Comparison of ENCODE assay signal across 10 cellular contexts in genomic region chr22:49963647-49964026, GRCh38. TPM values are rescaled to one million over a fixed set of nuclear protein-coding genes. Genes with fewer than 3 reads are reported as not detected.
DNase-seq lines count a peak whose midpoint lies in the region; ATAC-seq and TF ChIP-seq lines count a peak whose summit lies in the region.
"Had no signal": no experiment of that assay in that cellular context is flagged by ENCODE, and none has a peak within 500 bp of the region (broad histone marks: within the 10 kb centered on the region; RNA-seq: fewer than 3 reads in every experiment).

No MANE protein-coding gene starts in this region.

- TF ChIP-seq POLR2A in prostate gland (IDR thresholded peaks at IDR 0.05), result no peak

- H3K4me2 ChIP-seq in DND-41 (ENCODE audit: insufficient read depth, low read length) (peak overlapping the region; percentile 90; the same call in 1 of the 2 replicates), fibroblast of lung (ENCODE audit: extremely low read depth, insufficient read depth, low read length) (no peak overlapping the region)

- TF ChIP-seq CTCF in DND-41 (IDR thresholded peaks at IDR 0.05; ENCODE audit: borderline replicate concordance, extremely low read depth, low read length, poor library complexity, severe bottlenecking) (no peak), fibroblast of lung (conservative IDR thresholded peaks at IDR 0.05 in 1 of 2, IDR thresholded peaks at IDR 0.05 in 1 of 2; ENCODE audit: low read depth in 1 of 2, low read length in 2 of 2) (no peak), prostate gland (IDR thresholded peaks at IDR 0.05) (no peak)

- H4K20me1 ChIP-seq in DND-41 (ENCODE audit: insufficient read depth, low read length) (peaks cover 49% of the 10 kb centered on the region), fibroblast of lung (ENCODE audit: control insufficient read depth, extremely low read depth, insufficient read depth, low read length) (no peaks in the 10 kb centered on the region)

- H3K79me2 ChIP-seq in DND-41 (ENCODE audit: insufficient read depth, low read length) (peaks cover 37% of the 10 kb centered on the region), fibroblast of lung (ENCODE audit: control insufficient read depth, insufficient read depth, low read length) (peaks cover 38% of the 10 kb centered on the region)

- H3K4me3 Mint-ChIP-seq in T-helper 17 cell, result peak overlapping the region; percentile 93

- intact Hi-C loops in prostate gland (cut with DNase I), result no loop called here

- H2AFZ ChIP-seq in DND-41 (ENCODE audit: low read depth, low read length) (no peak overlapping the region), fibroblast of lung (ENCODE audit: low read length) (no peak overlapping the region)

- DNase-seq in DND-41, result no peak
- DNase-seq in T-helper 17 cell, result peak; percentile 5 to 9 (median 7)
- DNase-seq in fibroblast of lung (ENCODE audit: low read depth in 2 of 2), result no peak
- DNase-seq in prostate gland (ENCODE audit: low spot score), result peak; percentile 47
- no peak for DNase-seq in AG20443 (ENCODE audit: low spot score)
- DNase-seq in NCI-H2227 treated with DMSO at 0.1 percent for 48 hours (lab: John Stamatoyannopoulos, UW), result no peak
- no peak for DNase-seq in hippocampal formation (lab: John Stamatoyannopoulos, UW)

- no peaks in the 10 kb centered on the region for H3K36me3 Mint-ChIP-seq in T-helper 17 cell (ENCODE audit: low read depth)

- H3K4me3 ChIP-seq in DND-41 (ENCODE audit: low read depth in 1 of 2, low read length in 2 of 2), result no peak overlapping the region; a peak in 1 of 4 replicates
- peak overlapping the region in 2 of 4 experiments; percentile 68 to 84 for H3K4me3 ChIP-seq in fibroblast of lung (replicated peaks in 1 of 4; ENCODE audit: control extremely low read depth in 1 of 4, insufficient read depth in 1 of 4, low read depth in 3 of 4, low read length in 4 of 4)
- H3K4me3 ChIP-seq in prostate gland, result peak overlapping the region; percentile 69 to 83

- H3K27ac ChIP-seq in DND-41 (ENCODE audit: low read length), result no peak overlapping the region
- peak overlapping the region; percentile 93 for H3K27ac ChIP-seq in fibroblast of lung (ENCODE audit: insufficient read depth, low read length)
- H3K27ac ChIP-seq in prostate gland, result peak overlapping the region; percentile 92 to 99

- no peaks in the 10 kb centered on the region for H3K27me3 ChIP-seq in DND-41 (ENCODE audit: insufficient read depth, low read length, poor library complexity)
- no peaks in the 10 kb centered on the region for H3K27me3 ChIP-seq in fibroblast of lung (ENCODE audit: control insufficient read depth, insufficient read depth, low read length)
- no peaks in the 10 kb centered on the region for H3K27me3 ChIP-seq in prostate gland (replicated peaks; ENCODE audit: insufficient read depth)

- peak overlapping the region; percentile 10; the same call in 1 of the 2 replicates for H3K9ac ChIP-seq in DND-41 (ENCODE audit: low read depth, low read length)
- no peak overlapping the region for H3K9ac ChIP-seq in fibroblast of lung (ENCODE audit: insufficient read depth, low read length)

- H3K9me3 ChIP-seq in DND-41 (ENCODE audit: insufficient read depth, low read length, severe bottlenecking) (no peaks in the 10 kb centered on the region), T-helper 17 cell (ENCODE audit: control insufficient read depth, low read length, poor library complexity, severe bottlenecking) (no peaks in the 10 kb centered on the region), fibroblast of lung (ENCODE audit: control insufficient read depth, insufficient read depth, low read depth, low read length) (no peaks in the 10 kb centered on the region), prostate gland (no peaks in the 10 kb centered on the region)

- peaks cover 33% of the 10 kb centered on the region for H3K4me1 Mint-ChIP-seq in T-helper 17 cell

- WGBS in prostate gland, result 46% methylated on average over 6 of the region's 6 CpGs

- H3K36me3 ChIP-seq in DND-41 (ENCODE audit: insufficient read depth, low read length), result peaks cover 30% of the 10 kb centered on the region
- H3K36me3 ChIP-seq in fibroblast of lung (ENCODE audit: control insufficient read depth, insufficient read depth, low read length), result peaks cover 25% of the 10 kb centered on the region
- H3K36me3 ChIP-seq in prostate gland, result peaks cover 7 to 16% of the 10 kb centered on the region in 2 donors

- H3K27ac Mint-ChIP-seq in T-helper 17 cell, result peak overlapping the region; percentile 98
- H3K27ac Mint-ChIP-seq: WTC11 had no signal

- H3K27me3 Mint-ChIP-seq in T-helper 17 cell, result no peaks in the 10 kb centered on the region

- ATAC-seq in DND-41 (ENCODE audit: insufficient read depth, low read depth) (no peak), T-helper 17 cell (no peak), GM19455 (IDR thresholded peaks at IDR 0.05; ENCODE audit: unreplicated experiment) (no peak)
- ATAC-seq: K562, WTC11 had no signal

- H3K4me1 ChIP-seq in DND-41 (ENCODE audit: insufficient read depth, low read length) (peaks cover 39% of the 10 kb centered on the region), fibroblast of lung (ENCODE audit: control insufficient read depth, extremely low read depth, insufficient read depth, low read length) (peaks cover 31% of the 10 kb centered on the region), prostate gland (replicated peaks) (peaks cover 15% of the 10 kb centered on the region)

RNA-seq across cellular contexts. Expression of gene PIM3, which starts 3.1 kb away (rescaled TPM):
- total RNA-seq in T-helper 17 cell (100 to 1,000 TPM; 227 to 241 TPM), fibroblast of lung (40.1 and 47.7 TPM in 2 replicates), prostate gland (100 to 1,000 TPM; 126 to 183 TPM)
- 6.8 and 8.0 TPM in 2 replicates for polyA plus RNA-seq in fibroblast of lung
- polyA plus RNA-seq in fibroblast of lung (2012), result 14.3 and 19.7 TPM in 2 replicates
- polyA minus RNA-seq in fibroblast of lung (ENCODE audit: low replicate concordance), result 4.2 and 8.5 TPM in 2 replicates

RNA-seq across cellular contexts. Expression of gene CRELD2, which starts 45.2 kb away (rescaled TPM):
- total RNA-seq in T-helper 17 cell (10 to 100 TPM; 28.1 to 36.7 TPM), fibroblast of lung (41.3 and 56.6 TPM in 2 replicates), prostate gland (10 to 100 TPM; 55.1 to 70.1 TPM)
- polyA plus RNA-seq in fibroblast of lung, result 45.3 and 50.9 TPM in 2 replicates
- 55.8 and 68.2 TPM in 2 replicates for polyA plus RNA-seq in fibroblast of lung (2012)
- polyA minus RNA-seq in fibroblast of lung (ENCODE audit: low replicate concordance), result 6.0 and 12.3 TPM in 2 replicates

RNA-seq across cellular contexts. Expression of gene ALG12, which starts 45.4 kb away (rescaled TPM):
- total RNA-seq in T-helper 17 cell (10 to 100 TPM; 13.7 to 15.4 TPM), fibroblast of lung (19.0 and 21.3 TPM in 2 replicates), prostate gland (10 to 100 TPM; 26.1 to 33.6 TPM)
- 9.6 and 10.5 TPM in 2 replicates for polyA plus RNA-seq in fibroblast of lung
- 16.4 and 16.8 TPM in 2 replicates for polyA plus RNA-seq in fibroblast of lung (2012)
- 18.8 and 19.1 TPM in 2 replicates for polyA minus RNA-seq in fibroblast of lung (ENCODE audit: low replicate concordance)

RNA-seq across cellular contexts. Expression of gene IL17REL, which starts 48.9 kb away (rescaled TPM):
- not detected for total RNA-seq in T-helper 17 cell
- under 0.01 TPM in 1 of 2 replicates, not detected in the other for total RNA-seq in fibroblast of lung
- not detected in 2 replicates for polyA plus RNA-seq in fibroblast of lung
- not detected in 2 replicates for polyA plus RNA-seq in fibroblast of lung (2012)
- not detected in 2 replicates for polyA minus RNA-seq in fibroblast of lung (ENCODE audit: low replicate concordance)
- under 1 TPM in 1 of 2 donors, not detected in 1; 0.68 TPM for total RNA-seq in prostate gland

Comparison
In these comparisons a context has a peak if more than half of its experiments do, and no peak if none do; other contexts are left out.
1. DNase-seq: peak in T-helper 17 cell (3 of 3) and prostate gland (single experiment); none in DND-41 (single experiment), fibroblast of lung (0 of 2), AG20443 (single experiment), NCI-H2227 treated with DMSO at 0.1 percent for 48 hours (single experiment) and hippocampal formation (0 of 2).
2. H3K4me3 ChIP-seq: peak in prostate gland (2 of 2); none in DND-41 (0 of 2).